8 cellular contexts compared by ENCODE assay signal in genomic region chr1:222713091-222714012, GRCh38. TPM values are rescaled to one million over a fixed set of nuclear protein-coding genes. Genes with fewer than 3 reads are reported as not detected.
DNase-seq lines count a peak whose midpoint lies in the region; ATAC-seq, FAIRE-seq and TF ChIP-seq lines count a peak whose summit lies in the region.

No MANE protein-coding gene starts in this region.

- FAIRE-seq in HepG2 (lab: Jason Lieb, UNC), result peak; percentile 67

- peak overlapping the region; percentile 96 for H3K9ac ChIP-seq in HepG2 (ENCODE audit: insufficient read depth, low read depth, low read length)

- no peak; the same call in 1 of the 2 replicates for TF ChIP-seq RAD21 in HepG2 (CRISPR knock-in tag; IDR thresholded peaks at IDR 0.05)

- WGBS in HepG2 (ENCODE audit: low lambda C conversion rate), result 2% methylated on average over 19 of the region's 39 CpGs

- H3K27ac ChIP-seq in CD4-positive, CD25-positive, alpha-beta regulatory T cell (ENCODE audit: insufficient read depth, low read length, poor library complexity, severe bottlenecking), result peak overlapping the region; percentile 98
- H3K27ac ChIP-seq in HepG2 (ENCODE audit: extremely low read length, insufficient read depth, low read length), result peak overlapping the region; percentile 92

- peak; percentile 89 to 97 (median 91) for DNase-seq in CD4-positive, CD25-positive, alpha-beta regulatory T cell
- DNase-seq in NCI-H748 (lab: John Stamatoyannopoulos, UW; ENCODE audit: unreplicated experiment) (peak; percentile 95), HepG2 (ENCODE audit: low spot score) (peak; percentile 95)
- peak; percentile 67 to 84 for DNase-seq in activated CD4-positive, alpha-beta T cell treated with anti-CD3 and anti-CD28 coated beads, Interleukin-2, amount 50 U/mL, for 24 hours (ENCODE audit: low read depth in 1 of 2, low spot score in 1 of 2)
- DNase-seq in stimulated activated CD4-positive, alpha-beta T cell treated with anti-CD3 and anti-CD28 coated beads, Interleukin-4, amount 100 ng/mL, for 1 hour, result peak; percentile 88

- H3K4me1 Mint-ChIP-seq in CD4-positive, CD25-positive, alpha-beta regulatory T cell, result peaks cover 17 to 67% (median 49%) of the 10 kb centered on the region in 4 donors
- peaks cover 33% of the 10 kb centered on the region for H3K4me1 Mint-ChIP-seq in dendritic cell treated with granulocyte-macrophage colony-stimulating factor and Interleukin-4, amounts not matched to agents 40 ng/mL and 50 ng/mL, for 4 days (ENCODE audit: low read depth)

- TF ChIP-seq POLR2A in HepG2 (IDR thresholded peaks at IDR 0.05; ENCODE audit: insufficient read depth in 1 of 2, low read depth in 2 of 2, low read length in 2 of 2), result peak; percentile 59 to 65; a peak in 3 of 4 replicates

- peaks cover 38% of the 10 kb centered on the region for H3K79me2 ChIP-seq in HepG2 (ENCODE audit: insufficient read depth, low read length)

- intact Hi-C loops in dendritic cell treated with granulocyte-macrophage colony-stimulating factor and Interleukin-4, amounts not matched to agents 40 ng/mL and 50 ng/mL, for 4 days (cut with micrococcal nuclease), result loop anchor here (1.0 to 2.0 kb wide), 2 partner anchors 69 to 249 kb away; no protein-coding TSS in a partner anchor
- intact Hi-C loops in HepG2 (cut with micrococcal nuclease; ENCODE audit: unreplicated experiment), result loop anchor here (1.0 to 2.0 kb wide), 2 partner anchors 69 to 248 kb away; no protein-coding TSS in a partner anchor

- peaks cover 23% of the 10 kb centered on the region for H3K36me3 ChIP-seq in CD4-positive, CD25-positive, alpha-beta regulatory T cell (ENCODE audit: control insufficient read depth, insufficient read depth, low read length)
- H3K36me3 ChIP-seq in HepG2 (replicated peaks in 1 of 2; ENCODE audit: control insufficient read depth in 1 of 2, insufficient read depth in 2 of 2, low read length in 2 of 2), result peaks cover 3 to 11% of the 10 kb centered on the region in 2 experiments; a peak in 4 of 5 replicates

- CTCF ChIA-PET in HepG2 (lab: Yijun Ruan, JAX; ENCODE audit: low intra/inter-chr PET ratio, low total read pairs), result no interaction called here

- H3K27me3 Mint-ChIP-seq in CD4-positive, CD25-positive, alpha-beta regulatory T cell, result peaks cover 9% of the 10 kb centered on the region
- no peaks in the 10 kb centered on the region for H3K27me3 Mint-ChIP-seq in dendritic cell treated with granulocyte-macrophage colony-stimulating factor and Interleukin-4, amounts not matched to agents 40 ng/mL and 50 ng/mL, for 4 days

- TF ChIP-seq CTCF in HepG2 (CRISPR knock-in tag; IDR thresholded peaks at IDR 0.05), result peak; percentile 54

- peak overlapping the region; percentile 100 for H3K4me3 ChIP-seq in CD4-positive, CD25-positive, alpha-beta regulatory T cell (ENCODE audit: low read depth, low read length)
- peak overlapping the region; percentile 66 to 87 (median 75) for H3K4me3 ChIP-seq in HepG2 (replicated peaks in 1 of 3; ENCODE audit: insufficient read depth in 1 of 3, low read depth in 2 of 3, low read length in 3 of 3)

- peak in 1 of 2 experiments; percentile 28; a peak in 1 of 4 replicates for TF ChIP-seq EP300 in HepG2 (IDR thresholded peaks at IDR 0.05; ENCODE audit: low read depth in 2 of 2, low read length in 2 of 2)
- no peak for TF ChIP-seq EP300 in HepG2 (CRISPR knock-in tag; IDR thresholded peaks at IDR 0.05; ENCODE audit: borderline replicate concordance)

- H4K20me1 ChIP-seq in HepG2 (ENCODE audit: insufficient read depth, low read length), result no peaks in the 10 kb centered on the region

- H3K27me3 ChIP-seq in CD4-positive, CD25-positive, alpha-beta regulatory T cell (ENCODE audit: control insufficient read depth, insufficient read depth, low read length), result no peaks in the 10 kb centered on the region
- no peaks in the 10 kb centered on the region; a peak in 2 of 5 replicates for H3K27me3 ChIP-seq in HepG2 (ENCODE audit: control insufficient read depth in 1 of 2, insufficient read depth in 2 of 2, low read length in 2 of 2)

- H3K4me1 ChIP-seq in CD4-positive, CD25-positive, alpha-beta regulatory T cell (ENCODE audit: control insufficient read depth, insufficient read depth, low read length, poor library complexity, severe bottlenecking), result peaks cover 50% of the 10 kb centered on the region
- peaks cover 27% of the 10 kb centered on the region for H3K4me1 ChIP-seq in HepG2 (ENCODE audit: insufficient read depth, low read length)

- peak; percentile 70 to 74 for ATAC-seq in CD4-positive, CD25-positive, alpha-beta regulatory T cell (ENCODE audit: low read depth in 2 of 2)
- ATAC-seq in GM19395 (IDR thresholded peaks at IDR 0.05; ENCODE audit: unreplicated experiment) (peak; percentile 64), HG03558 (IDR thresholded peaks at IDR 0.05; ENCODE audit: extremely low read depth, unreplicated experiment) (peak; percentile 59), HepG2 (peak; percentile 90)

- BruUV-seq in HepG2 (replicated peaks; lab: Mats Ljungman, UMichigan), result no TSS peak

- in situ Hi-C loops in HepG2 (cut with HindIII; ENCODE audit: extremely low pct_ligation_motif_present, low pct_unique_long_range_greater_than_20kb), result loop anchor here (10.0 kb wide), 1 partner anchor 249 kb away; no protein-coding TSS in a partner anchor

- peaks cover 22% of the 10 kb centered on the region for H3K36me3 Mint-ChIP-seq in CD4-positive, CD25-positive, alpha-beta regulatory T cell
- H3K36me3 Mint-ChIP-seq in dendritic cell treated with granulocyte-macrophage colony-stimulating factor and Interleukin-4, amounts not matched to agents 40 ng/mL and 50 ng/mL, for 4 days (ENCODE audit: low read depth), result peaks cover 49% of the 10 kb centered on the region

- peak overlapping the region; percentile 98 for H2AFZ ChIP-seq in HepG2 (ENCODE audit: low read length)

- no peaks in the 10 kb centered on the region for H3K9me3 Mint-ChIP-seq in CD4-positive, CD25-positive, alpha-beta regulatory T cell
- no peaks in the 10 kb centered on the region for H3K9me3 Mint-ChIP-seq in dendritic cell treated with granulocyte-macrophage colony-stimulating factor and Interleukin-4, amounts not matched to agents 40 ng/mL and 50 ng/mL, for 4 days

- POLR2A ChIA-PET in HepG2 (lab: Yijun Ruan, JAX), result interaction anchor here (0.8 to 1.8 kb wide), 9 partner anchors 11 to 376 kb away, joined by 3 to 20 read pairs (median 4); partner anchors contain the start of genes FAM177B and TAF1A

- H3K4me3 Mint-ChIP-seq in CD4-positive, CD25-positive, alpha-beta regulatory T cell, result peak overlapping the region; percentile 96 to 100 (median 99)
- H3K4me3 Mint-ChIP-seq in dendritic cell treated with granulocyte-macrophage colony-stimulating factor and Interleukin-4, amounts not matched to agents 40 ng/mL and 50 ng/mL, for 4 days, result peak overlapping the region; percentile 96

- H3K4me2 ChIP-seq in HepG2 (ENCODE audit: low read depth, low read length), result peak overlapping the region; percentile 78

- peak overlapping the region; percentile 99 to 100 (median 99) for H3K27ac Mint-ChIP-seq in CD4-positive, CD25-positive, alpha-beta regulatory T cell
- peak overlapping the region; percentile 95 for H3K27ac Mint-ChIP-seq in dendritic cell treated with granulocyte-macrophage colony-stimulating factor and Interleukin-4, amounts not matched to agents 40 ng/mL and 50 ng/mL, for 4 days

- no peaks in the 10 kb centered on the region for H3K9me3 ChIP-seq in CD4-positive, CD25-positive, alpha-beta regulatory T cell (ENCODE audit: control insufficient read depth in 2 of 2, low read length in 2 of 2)
- no peaks in the 10 kb centered on the region for H3K9me3 ChIP-seq in HepG2 (ENCODE audit: low read length)

RNA-seq across cellular contexts. Expression of gene BROX, which starts 1.0 kb away (rescaled TPM):
- 72.0 TPM for total RNA-seq in CD4-positive, CD25-positive, alpha-beta regulatory T cell
- 10 to 100 TPM; 20.7 to 24.7 (median 22.5) TPM for polyA plus RNA-seq in CD4-positive, CD25-positive, alpha-beta regulatory T cell
- 33.2 and 52.5 TPM in 2 replicates for total RNA-seq in HepG2 (2016; rRNA removed; fragmentation: Illumina TruSeq; extraction: Trizol)
- total RNA-seq in HepG2 (2016; cell fraction: cytosol; rRNA removed; fragmentation: Illumina TruSeq; extraction: Trizol; ENCODE audit: low read depth), result 14.5 and 16.4 TPM in 2 replicates
- total RNA-seq in HepG2 (2016; cell fraction: insoluble cytoplasmic fraction; rRNA removed; fragmentation: Illumina TruSeq; extraction: Trizol), result 32.2 and 49.5 TPM in 2 replicates
- total RNA-seq in HepG2 (2016; cell fraction: membrane; rRNA removed; fragmentation: Illumina TruSeq; extraction: Trizol), result 22.3 and 22.9 TPM in 2 replicates
- 19.3 and 22.3 TPM in 2 replicates for total RNA-seq in HepG2 (2016; cell fraction: nucleus; rRNA removed; fragmentation: Illumina TruSeq; extraction: Trizol)
- polyA plus RNA-seq in HepG2 (2011; rRNA removed), result 3.9 and 4.4 TPM in 2 replicates
- polyA plus RNA-seq in HepG2 (2011; cell fraction: cytosol; rRNA removed), result 1.9 and 2.9 TPM in 2 replicates
- 4.0 and 5.4 TPM in 2 replicates for polyA plus RNA-seq in HepG2 (2011; cell fraction: nucleus; rRNA removed)
- polyA plus RNA-seq in HepG2 (2012), result 14.9 and 16.7 TPM in 2 replicates
- polyA plus RNA-seq in HepG2 (2016; cell fraction: cytosol; fragmentation: Illumina TruSeq; extraction: Trizol; ENCODE audit: low read depth), result 9.7 and 9.9 TPM in 2 replicates
- 23.1 and 23.8 TPM in 2 replicates for polyA plus RNA-seq in HepG2 (2016; cell fraction: insoluble cytoplasmic fraction; fragmentation: Illumina TruSeq; extraction: Trizol; ENCODE audit: low read depth)
- polyA plus RNA-seq in HepG2 (2016; cell fraction: membrane; fragmentation: Illumina TruSeq; extraction: Trizol; ENCODE audit: low read depth), result 12.7 and 13.7 TPM in 2 replicates
- polyA plus RNA-seq in HepG2 (2016; cell fraction: nucleus; fragmentation: Illumina TruSeq; extraction: Trizol; ENCODE audit: insufficient read depth, low read depth), result 21.1 and 25.6 TPM in 2 replicates
- 2.0 and 4.5 TPM in 2 replicates for polyA minus RNA-seq in HepG2 (2011; rRNA and poly(A)+ RNA removed; ENCODE audit: low replicate concordance)
- polyA minus RNA-seq in HepG2 (2011; cell fraction: cytosol; rRNA and poly(A)+ RNA removed), result 8.4 and 8.6 TPM in 2 replicates
- polyA minus RNA-seq in HepG2 (2011; cell fraction: nucleus; rRNA and poly(A)+ RNA removed), result 12.6 and 13.4 TPM in 2 replicates

RNA-seq across cellular contexts. Expression of gene AIDA, which starts 1.1 kb away (rescaled TPM):
- 54.1 TPM for total RNA-seq in CD4-positive, CD25-positive, alpha-beta regulatory T cell
- polyA plus RNA-seq in CD4-positive, CD25-positive, alpha-beta regulatory T cell, result 10 to 100 TPM; 35.2 to 44.5 (median 38.6) TPM
- total RNA-seq in HepG2 (2016; rRNA removed; fragmentation: Illumina TruSeq; extraction: Trizol), result 17.5 and 41.4 TPM in 2 replicates
- 10.2 and 13.7 TPM in 2 replicates for total RNA-seq in HepG2 (2016; cell fraction: cytosol; rRNA removed; fragmentation: Illumina TruSeq; extraction: Trizol; ENCODE audit: low read depth)
- total RNA-seq in HepG2 (2016; cell fraction: insoluble cytoplasmic fraction; rRNA removed; fragmentation: Illumina TruSeq; extraction: Trizol), result 16.3 and 39.3 TPM in 2 replicates
- 54.4 and 60.1 TPM in 2 replicates for total RNA-seq in HepG2 (2016; cell fraction: membrane; rRNA removed; fragmentation: Illumina TruSeq; extraction: Trizol)
- 17.6 and 19.3 TPM in 2 replicates for total RNA-seq in HepG2 (2016; cell fraction: nucleus; rRNA removed; fragmentation: Illumina TruSeq; extraction: Trizol)
- 34.6 and 35.4 TPM in 2 replicates for polyA plus RNA-seq in HepG2 (2011; rRNA removed)
- polyA plus RNA-seq in HepG2 (2011; cell fraction: cytosol; rRNA removed), result 12.6 and 22.8 TPM in 2 replicates
- 6.6 and 9.7 TPM in 2 replicates for polyA plus RNA-seq in HepG2 (2011; cell fraction: nucleus; rRNA removed)
- 28.5 and 32.2 TPM in 2 replicates for polyA plus RNA-seq in HepG2 (2012)
- polyA plus RNA-seq in HepG2 (2016; cell fraction: cytosol; fragmentation: Illumina TruSeq; extraction: Trizol; ENCODE audit: low read depth), result 38.7 and 43.9 TPM in 2 replicates
- 82.7 and 83.3 TPM in 2 replicates for polyA plus RNA-seq in HepG2 (2016; cell fraction: insoluble cytoplasmic fraction; fragmentation: Illumina TruSeq; extraction: Trizol; ENCODE audit: low read depth)
- polyA plus RNA-seq in HepG2 (2016; cell fraction: membrane; fragmentation: Illumina TruSeq; extraction: Trizol; ENCODE audit: low read depth), result 97.2 and 104 TPM in 2 replicates
- polyA plus RNA-seq in HepG2 (2016; cell fraction: nucleus; fragmentation: Illumina TruSeq; extraction: Trizol; ENCODE audit: insufficient read depth, low read depth), result 31.3 and 36.7 TPM in 2 replicates
- 27.5 and 34.7 TPM in 2 replicates for polyA minus RNA-seq in HepG2 (2011; rRNA and poly(A)+ RNA removed; ENCODE audit: low replicate concordance)
- 32.0 and 35.7 TPM in 2 replicates for polyA minus RNA-seq in HepG2 (2011; cell fraction: cytosol; rRNA and poly(A)+ RNA removed)
- polyA minus RNA-seq in HepG2 (2011; cell fraction: nucleus; rRNA and poly(A)+ RNA removed), result 20.1 and 25.2 TPM in 2 replicates

RNA-seq across cellular contexts. Expression of gene FAM177B, which starts 23.6 kb away (rescaled TPM):
- total RNA-seq in CD4-positive, CD25-positive, alpha-beta regulatory T cell, result not detected
- not detected for polyA plus RNA-seq in CD4-positive, CD25-positive, alpha-beta regulatory T cell
- total RNA-seq in HepG2 (2016; rRNA removed; fragmentation: Illumina TruSeq; extraction: Trizol), result not detected in 2 replicates
- total RNA-seq in HepG2 (2016; cell fraction: cytosol; rRNA removed; fragmentation: Illumina TruSeq; extraction: Trizol; ENCODE audit: low read depth), result not detected in 2 replicates
- not detected in 2 replicates for total RNA-seq in HepG2 (2016; cell fraction: insoluble cytoplasmic fraction; rRNA removed; fragmentation: Illumina TruSeq; extraction: Trizol)
- not detected in 2 replicates for total RNA-seq in HepG2 (2016; cell fraction: membrane; rRNA removed; fragmentation: Illumina TruSeq; extraction: Trizol)
- total RNA-seq in HepG2 (2016; cell fraction: nucleus; rRNA removed; fragmentation: Illumina TruSeq; extraction: Trizol), result not detected in 2 replicates
- polyA plus RNA-seq in HepG2 (2011; rRNA removed), result 0.05 and 0.20 TPM in 2 replicates
- polyA plus RNA-seq in HepG2 (2011; cell fraction: cytosol; rRNA removed), result not detected in 2 replicates
- polyA plus RNA-seq in HepG2 (2011; cell fraction: nucleus; rRNA removed), result 0.08 TPM in 1 of 2 replicates, not detected in the other
- 0.27 and 0.86 TPM in 2 replicates for polyA plus RNA-seq in HepG2 (2012)
- not detected in 2 replicates for polyA plus RNA-seq in HepG2 (2016; cell fraction: cytosol; fragmentation: Illumina TruSeq; extraction: Trizol; ENCODE audit: low read depth)
- polyA plus RNA-seq in HepG2 (2016; cell fraction: insoluble cytoplasmic fraction; fragmentation: Illumina TruSeq; extraction: Trizol; ENCODE audit: low read depth), result not detected in 2 replicates
- not detected in 2 replicates for polyA plus RNA-seq in HepG2 (2016; cell fraction: membrane; fragmentation: Illumina TruSeq; extraction: Trizol; ENCODE audit: low read depth)
- not detected in 2 replicates for polyA plus RNA-seq in HepG2 (2016; cell fraction: nucleus; fragmentation: Illumina TruSeq; extraction: Trizol; ENCODE audit: insufficient read depth, low read depth)
- polyA minus RNA-seq in HepG2 (2011; rRNA and poly(A)+ RNA removed; ENCODE audit: low replicate concordance), result not detected in 2 replicates
- polyA minus RNA-seq in HepG2 (2011; cell fraction: cytosol; rRNA and poly(A)+ RNA removed), result not detected in 2 replicates
- polyA minus RNA-seq in HepG2 (2011; cell fraction: nucleus; rRNA and poly(A)+ RNA removed), result 0.25 TPM in 1 of 2 replicates, not detected in the other

Comparison
In these comparisons a context has a peak if more than half of its experiments do, and no peak if none do; other contexts are left out.
1. Peak in every context shown above with its lines: DNase-seq, ATAC-seq, H3K4me3 ChIP-seq and H3K27ac ChIP-seq.